ENCODE assay signal across 1 cellular context in the genomic region with DNA sequence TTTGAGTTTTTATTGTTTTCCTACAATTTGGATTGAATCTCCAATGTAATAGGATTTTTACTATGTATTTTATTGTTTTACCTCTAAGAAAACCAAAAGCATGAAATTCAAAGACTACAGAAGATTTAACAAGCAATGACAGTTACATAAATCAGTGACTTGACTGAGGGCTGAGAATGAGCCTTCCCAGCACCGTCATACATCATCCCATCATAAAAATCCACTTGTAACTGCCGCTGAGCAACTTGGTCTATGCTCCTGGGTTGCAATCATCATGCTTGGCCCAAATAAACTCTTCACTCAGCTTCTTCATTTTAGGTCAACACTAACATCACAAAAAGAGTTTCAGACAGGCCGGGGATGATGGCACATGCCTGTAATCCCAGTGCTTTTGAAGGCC.
A peak's percentile ranks its signal among the peaks of the same experiment; 100 is the strongest.
TF ChIP-seq lines count a peak whose summit lies in the region.

No MANE protein-coding gene starts in this region.

TF ChIP-seq in HEK293, 187 proteins besides CTCF, POLR2A, EP300 and RAD21 (continued from another document):
- TF ChIP-seq, protein P1, sequence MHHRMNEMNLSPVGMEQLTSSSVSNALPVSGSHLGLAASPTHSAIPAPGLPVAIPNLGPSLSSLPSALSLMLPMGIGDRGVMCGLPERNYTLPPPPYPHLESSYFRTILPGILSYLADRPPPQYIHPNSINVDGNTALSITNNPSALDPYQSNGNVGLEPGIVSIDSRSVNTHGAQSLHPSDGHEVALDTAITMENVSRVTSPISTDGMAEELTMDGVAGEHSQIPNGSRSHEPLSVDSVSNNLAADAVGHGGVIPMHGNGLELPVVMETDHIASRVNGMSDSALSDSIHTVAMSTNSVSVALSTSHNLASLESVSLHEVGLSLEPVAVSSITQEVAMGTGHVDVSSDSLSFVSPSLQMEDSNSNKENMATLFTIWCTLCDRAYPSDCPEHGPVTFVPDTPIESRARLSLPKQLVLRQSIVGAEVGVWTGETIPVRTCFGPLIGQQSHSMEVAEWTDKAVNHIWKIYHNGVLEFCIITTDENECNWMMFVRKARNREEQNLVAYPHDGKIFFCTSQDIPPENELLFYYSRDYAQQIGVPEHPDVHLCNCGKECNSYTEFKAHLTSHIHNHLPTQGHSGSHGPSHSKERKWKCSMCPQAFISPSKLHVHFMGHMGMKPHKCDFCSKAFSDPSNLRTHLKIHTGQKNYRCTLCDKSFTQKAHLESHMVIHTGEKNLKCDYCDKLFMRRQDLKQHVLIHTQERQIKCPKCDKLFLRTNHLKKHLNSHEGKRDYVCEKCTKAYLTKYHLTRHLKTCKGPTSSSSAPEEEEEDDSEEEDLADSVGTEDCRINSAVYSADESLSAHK (tag by site-specific recombination; IDR thresholded peaks at IDR 0.05), result peak; percentile 89
- TF ChIP-seq, protein P2, sequence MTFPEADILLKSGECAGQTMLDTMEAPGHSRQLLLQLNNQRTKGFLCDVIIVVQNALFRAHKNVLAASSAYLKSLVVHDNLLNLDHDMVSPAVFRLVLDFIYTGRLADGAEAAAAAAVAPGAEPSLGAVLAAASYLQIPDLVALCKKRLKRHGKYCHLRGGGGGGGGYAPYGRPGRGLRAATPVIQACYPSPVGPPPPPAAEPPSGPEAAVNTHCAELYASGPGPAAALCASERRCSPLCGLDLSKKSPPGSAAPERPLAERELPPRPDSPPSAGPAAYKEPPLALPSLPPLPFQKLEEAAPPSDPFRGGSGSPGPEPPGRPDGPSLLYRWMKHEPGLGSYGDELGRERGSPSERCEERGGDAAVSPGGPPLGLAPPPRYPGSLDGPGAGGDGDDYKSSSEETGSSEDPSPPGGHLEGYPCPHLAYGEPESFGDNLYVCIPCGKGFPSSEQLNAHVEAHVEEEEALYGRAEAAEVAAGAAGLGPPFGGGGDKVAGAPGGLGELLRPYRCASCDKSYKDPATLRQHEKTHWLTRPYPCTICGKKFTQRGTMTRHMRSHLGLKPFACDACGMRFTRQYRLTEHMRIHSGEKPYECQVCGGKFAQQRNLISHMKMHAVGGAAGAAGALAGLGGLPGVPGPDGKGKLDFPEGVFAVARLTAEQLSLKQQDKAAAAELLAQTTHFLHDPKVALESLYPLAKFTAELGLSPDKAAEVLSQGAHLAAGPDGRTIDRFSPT (tag by site-specific recombination; IDR thresholded peaks at IDR 0.05), result peak; percentile 58; the same call in 1 of the 2 replicates
- TF ChIP-seq ZFP41 (tag by site-specific recombination; IDR thresholded peaks at IDR 0.05; ENCODE audit: borderline replicate concordance), result no peak
- TF ChIP-seq SCRT2 (tag by site-specific recombination; IDR thresholded peaks at IDR 0.05), result peak; percentile 78
- TF ChIP-seq SCRT1 (tag by site-specific recombination; IDR thresholded peaks at IDR 0.05; ENCODE audit: borderline replicate concordance), result peak; percentile 50; the same call in 1 of the 2 replicates
- TF ChIP-seq, protein P3, sequence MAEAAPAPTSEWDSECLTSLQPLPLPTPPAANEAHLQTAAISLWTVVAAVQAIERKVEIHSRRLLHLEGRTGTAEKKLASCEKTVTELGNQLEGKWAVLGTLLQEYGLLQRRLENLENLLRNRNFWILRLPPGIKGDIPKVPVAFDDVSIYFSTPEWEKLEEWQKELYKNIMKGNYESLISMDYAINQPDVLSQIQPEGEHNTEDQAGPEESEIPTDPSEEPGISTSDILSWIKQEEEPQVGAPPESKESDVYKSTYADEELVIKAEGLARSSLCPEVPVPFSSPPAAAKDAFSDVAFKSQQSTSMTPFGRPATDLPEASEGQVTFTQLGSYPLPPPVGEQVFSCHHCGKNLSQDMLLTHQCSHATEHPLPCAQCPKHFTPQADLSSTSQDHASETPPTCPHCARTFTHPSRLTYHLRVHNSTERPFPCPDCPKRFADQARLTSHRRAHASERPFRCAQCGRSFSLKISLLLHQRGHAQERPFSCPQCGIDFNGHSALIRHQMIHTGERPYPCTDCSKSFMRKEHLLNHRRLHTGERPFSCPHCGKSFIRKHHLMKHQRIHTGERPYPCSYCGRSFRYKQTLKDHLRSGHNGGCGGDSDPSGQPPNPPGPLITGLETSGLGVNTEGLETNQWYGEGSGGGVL (tag by site-specific recombination; IDR thresholded peaks at IDR 0.05), result no peak
- no peak for TF ChIP-seq BCL11A (tag by site-specific recombination; IDR thresholded peaks at IDR 0.05; ENCODE audit: low read depth)
- TF ChIP-seq ZNF626 (tag by site-specific recombination; IDR thresholded peaks at IDR 0.05), result peak; percentile 66; the same call in 1 of the 2 replicates
- peak; percentile 35; the same call in 1 of the 2 replicates for TF ChIP-seq MZF1 (tag by site-specific recombination; IDR thresholded peaks at IDR 0.05; ENCODE audit: borderline replicate concordance)
- no peak for TF ChIP-seq ZBTB7A (tag by site-specific recombination; IDR thresholded peaks at IDR 0.05; ENCODE audit: low read depth)
- TF ChIP-seq, protein P4, sequence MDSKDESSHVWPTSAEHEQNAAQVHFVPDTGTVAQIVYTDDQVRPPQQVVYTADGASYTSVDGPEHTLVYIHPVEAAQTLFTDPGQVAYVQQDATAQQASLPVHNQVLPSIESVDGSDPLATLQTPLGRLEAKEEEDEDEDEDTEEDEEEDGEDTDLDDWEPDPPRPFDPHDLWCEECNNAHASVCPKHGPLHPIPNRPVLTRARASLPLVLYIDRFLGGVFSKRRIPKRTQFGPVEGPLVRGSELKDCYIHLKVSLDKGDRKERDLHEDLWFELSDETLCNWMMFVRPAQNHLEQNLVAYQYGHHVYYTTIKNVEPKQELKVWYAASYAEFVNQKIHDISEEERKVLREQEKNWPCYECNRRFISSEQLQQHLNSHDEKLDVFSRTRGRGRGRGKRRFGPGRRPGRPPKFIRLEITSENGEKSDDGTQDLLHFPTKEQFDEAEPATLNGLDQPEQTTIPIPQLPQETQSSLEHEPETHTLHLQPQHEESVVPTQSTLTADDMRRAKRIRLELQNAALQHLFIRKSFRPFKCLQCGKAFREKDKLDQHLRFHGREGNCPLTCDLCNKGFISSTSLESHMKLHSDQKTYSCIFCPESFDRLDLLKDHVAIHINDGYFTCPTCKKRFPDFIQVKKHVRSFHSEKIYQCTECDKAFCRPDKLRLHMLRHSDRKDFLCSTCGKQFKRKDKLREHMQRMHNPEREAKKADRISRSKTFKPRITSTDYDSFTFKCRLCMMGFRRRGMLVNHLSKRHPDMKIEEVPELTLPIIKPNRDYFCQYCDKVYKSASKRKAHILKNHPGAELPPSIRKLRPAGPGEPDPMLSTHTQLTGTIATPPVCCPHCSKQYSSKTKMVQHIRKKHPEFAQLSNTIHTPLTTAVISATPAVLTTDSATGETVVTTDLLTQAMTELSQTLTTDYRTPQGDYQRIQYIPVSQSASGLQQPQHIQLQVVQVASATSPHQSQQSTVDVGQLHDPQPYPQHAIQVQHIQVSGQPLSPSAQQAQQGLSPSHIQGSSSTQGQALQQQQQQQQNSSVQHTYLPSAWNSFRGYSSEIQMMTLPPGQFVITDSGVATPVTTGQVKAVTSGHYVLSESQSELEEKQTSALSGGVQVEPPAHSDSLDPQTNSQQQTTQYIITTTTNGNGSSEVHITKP (tag by site-specific recombination; IDR thresholded peaks at IDR 0.05), result peak; percentile 30; the same call in 1 of the 2 replicates
- TF ChIP-seq ZNF19 (tag by site-specific recombination; IDR thresholded peaks at IDR 0.05; ENCODE audit: low read depth), result no peak
